25 cellular contexts compared by ENCODE assay signal in the genomic region with DNA sequence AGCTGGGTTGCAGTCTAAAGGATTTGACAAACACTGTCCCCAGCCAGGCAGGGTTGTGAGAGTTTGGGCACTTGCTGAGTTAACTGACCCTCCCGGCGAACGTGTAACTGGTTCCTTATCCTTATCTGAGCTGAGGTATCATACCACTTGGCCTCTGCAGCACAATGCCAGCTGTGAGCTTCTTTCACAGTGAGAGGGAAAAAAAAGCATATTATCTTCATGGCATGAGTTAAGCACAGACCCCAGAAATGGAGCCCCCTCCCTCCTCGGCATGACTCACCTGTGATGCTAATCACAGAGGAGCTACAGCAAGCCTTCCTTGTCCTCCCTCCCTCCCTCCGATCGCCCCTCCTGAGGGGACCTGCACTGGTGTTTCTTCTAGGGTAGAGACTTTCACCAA.
"Had no signal": no experiment of that assay in that cellular context is flagged by ENCODE, and none has a peak within 500 bp of the region (broad histone marks: within the 10 kb centered on the region; RNA-seq: fewer than 3 reads in every experiment).

No MANE protein-coding gene starts in this region.

- H3K9me3 Mint-ChIP-seq: activated CD4-positive, alpha-beta memory T cell treated with anti-CD3 and anti-CD28 coated beads, Interleukin-2, amount 10 ng/mL, durations not matched to agents 7 days and 5 days; activated CD4-positive, alpha-beta T cell treated with anti-CD3 and anti-CD28 coated beads, Interleukin-2, amount 10 ng/mL, durations not matched to agents 24 days and 14 days; activated naive CD4-positive, alpha-beta T cell treated with anti-CD3 and anti-CD28 coated beads, Interleukin-2, amount 10 ng/mL, durations not matched to agents 7 days and 5 days; dendritic cell treated with granulocyte-macrophage colony-stimulating factor and Interleukin-4, amounts not matched to agents 40 ng/mL and 50 ng/mL, for 4 days; natural killer cell; stimulated activated memory B cell treated with anti-CD40 and anti-IgM and Interleukin-4, amounts not matched to agents 10 μg/mL and 1 μg/mL and 100 μg/mL, for 72 hours; T-helper 1 cell treated with Interleukin-12 subunit alpha and Interleukin-12 subunit beta and Interleukin-4 antibody, amounts not matched to agents 30 μg/mL and 1 μg/mL, for 36 hours; type B pancreatic cell had no signal

- H3K27me3 Mint-ChIP-seq: activated CD4-positive, alpha-beta memory T cell treated with anti-CD3 and anti-CD28 coated beads, Interleukin-2, amount 10 ng/mL, durations not matched to agents 7 days and 5 days; activated CD4-positive, alpha-beta T cell treated with anti-CD3 and anti-CD28 coated beads, Interleukin-2, amount 10 ng/mL, durations not matched to agents 24 days and 14 days; activated naive CD4-positive, alpha-beta T cell treated with anti-CD3 and anti-CD28 coated beads, Interleukin-2, amount 10 ng/mL, durations not matched to agents 7 days and 5 days had no signal

- H3K27ac ChIP-seq: body of pancreas, left lung, neutrophil, ovary, right lobe of liver, skin epidermis, vagina had no signal

- H3K4me3 ChIP-seq: body of pancreas, left lung, lung, ovary, right lobe of liver, skin epidermis, vagina had no signal

- H3K36me3 ChIP-seq: left lung, neutrophil, ovary, right lobe of liver, vagina had no signal

- H3K4me1 ChIP-seq: right lobe of liver, vagina had no signal

- H3K4me3 Mint-ChIP-seq: activated CD4-positive, alpha-beta memory T cell treated with anti-CD3 and anti-CD28 coated beads, Interleukin-2, amount 10 ng/mL, durations not matched to agents 7 days and 5 days; activated CD4-positive, alpha-beta T cell treated with anti-CD3 and anti-CD28 coated beads, Interleukin-2, amount 10 ng/mL, durations not matched to agents 24 days and 14 days; activated naive CD4-positive, alpha-beta T cell treated with anti-CD3 and anti-CD28 coated beads, Interleukin-2, amount 10 ng/mL, durations not matched to agents 7 days and 5 days; dendritic cell treated with granulocyte-macrophage colony-stimulating factor and Interleukin-4, amounts not matched to agents 40 ng/mL and 50 ng/mL, for 4 days; natural killer cell; stimulated activated memory B cell treated with anti-CD40 and anti-IgM and Interleukin-4, amounts not matched to agents 10 μg/mL and 1 μg/mL and 100 μg/mL, for 72 hours; T-helper 1 cell treated with Interleukin-12 subunit alpha and Interleukin-12 subunit beta and Interleukin-4 antibody, amounts not matched to agents 30 μg/mL and 1 μg/mL, for 36 hours; type B pancreatic cell had no signal

- H3K27ac Mint-ChIP-seq: activated CD4-positive, alpha-beta memory T cell treated with anti-CD3 and anti-CD28 coated beads, Interleukin-2, amount 10 ng/mL, durations not matched to agents 7 days and 5 days; activated CD4-positive, alpha-beta T cell treated with anti-CD3 and anti-CD28 coated beads, Interleukin-2, amount 10 ng/mL, durations not matched to agents 24 days and 14 days; activated naive CD4-positive, alpha-beta T cell treated with anti-CD3 and anti-CD28 coated beads, Interleukin-2, amount 10 ng/mL, durations not matched to agents 7 days and 5 days; dendritic cell treated with granulocyte-macrophage colony-stimulating factor and Interleukin-4, amounts not matched to agents 40 ng/mL and 50 ng/mL, for 4 days; natural killer cell; stimulated activated memory B cell treated with anti-CD40 and anti-IgM and Interleukin-4, amounts not matched to agents 10 μg/mL and 1 μg/mL and 100 μg/mL, for 72 hours; T-helper 1 cell treated with Interleukin-12 subunit alpha and Interleukin-12 subunit beta and Interleukin-4 antibody, amounts not matched to agents 30 μg/mL and 1 μg/mL, for 36 hours; type B pancreatic cell had no signal

- H3K9me3 ChIP-seq: body of pancreas, left lung, neutrophil, ovary, right lobe of liver, vagina had no signal

- ATAC-seq: activated CD4-positive, CD25-positive, alpha-beta regulatory T cell treated with anti-CD3 and anti-CD28 coated beads, Interleukin-2, amount 50 U/mL, for 24 hours; body of pancreas; left lung; natural killer cell; right lobe of liver; stimulated activated memory B cell treated with anti-CD40 and anti-IgM and Interleukin-4, amounts not matched to agents 10 μg/mL and 1 μg/mL and 100 μg/mL, for 72 hours had no signal

- H3K27me3 ChIP-seq: body of pancreas, left lung, ovary, right lobe of liver, vagina had no signal

- H3K4me1 Mint-ChIP-seq: activated CD4-positive, alpha-beta memory T cell treated with anti-CD3 and anti-CD28 coated beads, Interleukin-2, amount 10 ng/mL, durations not matched to agents 7 days and 5 days; activated CD4-positive, alpha-beta T cell treated with anti-CD3 and anti-CD28 coated beads, Interleukin-2, amount 10 ng/mL, durations not matched to agents 24 days and 14 days; activated naive CD4-positive, alpha-beta T cell treated with anti-CD3 and anti-CD28 coated beads, Interleukin-2, amount 10 ng/mL, durations not matched to agents 7 days and 5 days; natural killer cell had no signal

- DNase-seq: activated CD4-positive, alpha-beta memory T cell treated with anti-CD3 and anti-CD28 coated beads, Interleukin-2, amount 10 ng/mL, durations not matched to agents 7 days and 5 days; activated CD4-positive, alpha-beta T cell treated with anti-CD3 and anti-CD28 coated beads, Interleukin-2, amount 10 ng/mL, durations not matched to agents 24 days and 14 days; activated effector memory CD4-positive, alpha-beta T cell treated with anti-CD3 and anti-CD28 coated beads, Interleukin-2, amount 50 U/mL, for 16 hours; activated naive CD4-positive, alpha-beta T cell treated with anti-CD3 and anti-CD28 coated beads, Interleukin-2, amount 10 ng/mL, durations not matched to agents 7 days and 5 days; anterior cingulate cortex; body of pancreas; effector CD4-positive, alpha-beta T cell; erythroblast; foreskin fibroblast; left lung; midbrain; natural killer cell; ovary; right lobe of liver; stimulated activated CD4-positive, alpha-beta T cell treated with anti-CD3 and anti-CD28 coated beads, Interleukin-15, amount 100 ng/mL, for 24 hours; T1000 had no signal

- H3K36me3 Mint-ChIP-seq: activated naive CD4-positive, alpha-beta T cell treated with anti-CD3 and anti-CD28 coated beads, Interleukin-2, amount 10 ng/mL, durations not matched to agents 7 days and 5 days; natural killer cell; stimulated activated memory B cell treated with anti-CD40 and anti-IgM and Interleukin-4, amounts not matched to agents 10 μg/mL and 1 μg/mL and 100 μg/mL, for 72 hours; type B pancreatic cell had no signal
